In genomic region chr7:128862571-128863432, GRCh38 we compare ENCODE assay signal across 8 cellular contexts. TPM values are rescaled to one million over a fixed set of nuclear protein-coding genes. Genes with fewer than 3 reads are reported as not detected.
A peak's percentile ranks its signal among the peaks of the same experiment; 100 is the strongest.
DNase-seq lines count a peak whose midpoint lies in the region; ATAC-seq, FAIRE-seq and TF ChIP-seq lines count a peak whose summit lies in the region.

ATP6V1F (plus strand) TSS chr7:128862856; CDS start chr7:128862905, 49 bp downstream.

- DNase-seq in GM12892 (ENCODE audit: insufficient read length) (peak; percentile 98), NCI-H146 treated with DMSO at 0.1 percent for 48 hours (lab: John Stamatoyannopoulos, UW; ENCODE audit: unreplicated experiment) (peak; percentile 96), amniotic epithelial cell (ENCODE audit: low read depth) (peak; percentile 94), heart left ventricle (peak; percentile 97 to 100 (median 98)), posterior cingulate gyrus (peak; percentile 89 to 99 (median 95)), upper lobe of left lung (peak; percentile 97)

- H3K9me3 ChIP-seq in heart left ventricle = no peaks in the 10 kb centered on the region
- no peaks in the 10 kb centered on the region for H3K9me3 ChIP-seq in upper lobe of left lung

- H3K36me3 ChIP-seq in heart left ventricle (peaks cover 0 to 24% (median 17%) of the 10 kb centered on the region in 9 donors), upper lobe of left lung (peaks cover 0 to 19% (median 16%) of the 10 kb centered on the region in 4 donors)

- TF ChIP-seq EP300 in upper lobe of left lung (IDR thresholded peaks at IDR 0.05) = peak in 1 of 4 donors; percentile 68

- TF ChIP-seq CTCF in heart left ventricle (IDR thresholded peaks at IDR 0.05) (peak in 1 of 12 donors; percentile 5), upper lobe of left lung (IDR thresholded peaks at IDR 0.05) (peak in 4 of 6 experiments; percentile 16 to 47 (median 28))

- peak; percentile 84 for ATAC-seq in HG02852 (IDR thresholded peaks at IDR 0.05; ENCODE audit: unreplicated experiment)
- ATAC-seq in heart left ventricle = peak; percentile 80 to 87 (median 84)
- peak; percentile 95 for ATAC-seq in upper lobe of left lung (ENCODE audit: low FRiP score in 2 of 2)

- WGBS in heart left ventricle, 4 donors = 0 to 1% (median 0%) methylated on average over 43 to 65 of the region's 65 CpGs
- 1% methylated on average over 39 to 65 of the region's 65 CpGs for WGBS in upper lobe of left lung, 2 donors

- peaks cover 3 to 58% (median 43%) of the 10 kb centered on the region in 12 donors for H3K4me1 ChIP-seq in heart left ventricle
- H3K4me1 ChIP-seq in upper lobe of left lung = peaks cover 14 to 26% (median 17%) of the 10 kb centered on the region in 4 donors

- peak within 1 kb of the TSS in 11 of 12 donors; percentile 47 to 87 (median 73) for H3K27ac ChIP-seq in heart left ventricle
- H3K27ac ChIP-seq in upper lobe of left lung = peak within 1 kb of the TSS; percentile 71 to 94 (median 82)

- intact Hi-C loops in T-helper 1 cell treated with Interleukin-12 subunit alpha and Interleukin-12 subunit beta and Interleukin-4 antibody, amounts not matched to agents 30 ng/mL and 1 ng/mL, for 36 hours (cut with micrococcal nuclease) = loop anchor here (1.0 to 5.0 kb wide), 19 partner anchors 20 to 1276 kb away; partner anchors contain the start of genes ARF5, CALU, CCDC136 and GCC1
- intact Hi-C loops in heart left ventricle (cut with DNase I) = loop anchor here in 5 of 10 donors (2.0 to 10.0 kb wide), 6 partner anchors 30 to 126 kb away; partner anchors contain the start of genes CALU (in 2 of the 5) and CCDC136 (in 2 of the 5)
- intact Hi-C loops in posterior cingulate gyrus (cut with DNase I) = loop anchor here (1.0 to 10.0 kb wide), 4 partner anchors 30 to 328 kb away; partner anchors contain the start of genes CALU and CCDC136

- H3K4me3 ChIP-seq in heart left ventricle (peak within 1 kb of the TSS; percentile 39 to 91 (median 82)), upper lobe of left lung (peak within 1 kb of the TSS; percentile 63 to 87 (median 80))

- no peaks in the 10 kb centered on the region for H3K27me3 ChIP-seq in heart left ventricle
- H3K27me3 ChIP-seq in upper lobe of left lung = no peaks in the 10 kb centered on the region

- TF ChIP-seq POLR2A in GM12892 (IDR thresholded peaks at IDR 0.05; ENCODE audit: low read depth, low read length) (peak; percentile 73), heart left ventricle (IDR thresholded peaks at IDR 0.05) (peak in 1 of 2 donors; percentile 79), upper lobe of left lung (IDR thresholded peaks at IDR 0.05) (peak in 3 of 4 donors; percentile 60 to 89 (median 85))

- FAIRE-seq in GM12892 (lab: Jason Lieb, UNC) = peak; percentile 99

RNA-seq across cellular contexts. Expression of gene ATP6V1F, which starts in this region (rescaled TPM):
- 260 TPM for polyA plus RNA-seq in GM12892 (2012; ENCODE audit: missing spikeins)
- total RNA-seq in T-helper 1 cell treated with Interleukin-12 subunit alpha and Interleukin-12 subunit beta and Interleukin-4 antibody, amounts not matched to agents 30 ng/mL and 1 ng/mL, for 36 hours = 125 and 127 TPM in 2 replicates
- total RNA-seq in heart left ventricle (100 to 1,000 TPM in 7 of 9 donors, 10 to 100 TPM in 2; 91.6 to 165 (median 121) TPM), upper lobe of left lung (100 to 1,000 TPM in 5 of 6 donors, 10 to 100 TPM in 1; 99.8 to 224 (median 156) TPM)
- 100 to 1,000 TPM; 137 to 198 TPM for polyA plus RNA-seq in heart left ventricle

Comparison
In these comparisons a context has a peak if more than half of its experiments do, and no peak if none do; other contexts are left out.
1. Peak in every context shown above with its lines: DNase-seq, ATAC-seq, H3K4me3 ChIP-seq and H3K27ac ChIP-seq.